Comparison of ENCODE assay signal across 8 cellular contexts in the genomic region with DNA sequence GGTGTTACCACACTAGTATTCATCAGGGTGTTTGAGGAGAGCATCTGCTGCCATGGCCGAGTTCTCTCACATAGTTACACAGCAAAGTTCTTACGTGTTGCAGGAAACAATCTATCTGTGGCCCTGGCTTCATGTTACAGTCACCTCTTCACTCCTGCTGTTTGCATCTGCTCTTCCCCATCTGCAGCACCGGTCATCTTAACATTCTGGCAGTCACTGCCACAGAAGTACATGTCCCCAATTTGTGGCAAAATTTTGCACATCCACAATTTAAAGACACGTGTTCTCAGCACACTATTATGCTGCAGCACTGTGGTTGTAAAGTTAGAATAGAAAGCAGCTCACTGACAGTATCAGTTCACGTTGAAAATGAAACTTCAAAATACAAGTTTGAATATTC. TPM values are rescaled to one million over a fixed set of nuclear protein-coding genes. Genes with fewer than 3 reads are reported as not detected.
DNase-seq lines count a peak whose midpoint lies in the region; ATAC-seq, FAIRE-seq and TF ChIP-seq lines count a peak whose summit lies in the region.

No MANE protein-coding gene starts in this region.

- peak overlapping the region; percentile 98 for H3K27ac ChIP-seq in keratinocyte (ENCODE audit: control insufficient read depth, insufficient read depth, low read length)

- no peak for TF ChIP-seq CTCF in keratinocyte (optimal IDR thresholded peaks at IDR 0.05 in 1 of 3, IDR thresholded peaks at IDR 0.05 in 1 of 3, conservative IDR thresholded peaks at IDR 0.05 in 1 of 3; ENCODE audit: extremely low read depth in 1 of 3, insufficient read depth in 2 of 3, low read length in 3 of 3)

- dilution Hi-C loops in keratinocyte (cut with MboI; ENCODE audit: extremely low pct_ligation_motif_present, low sequenced_read_pairs), result no loop called here

- H3K36me3 ChIP-seq in keratinocyte (ENCODE audit: control insufficient read depth in 2 of 2, extremely low read depth in 1 of 2, insufficient read depth in 2 of 2, low read length in 2 of 2), result no peaks in the 10 kb centered on the region

- H3K79me2 ChIP-seq in keratinocyte (ENCODE audit: control insufficient read depth, insufficient read depth, low read length), result no peaks in the 10 kb centered on the region

- peak overlapping the region; percentile 58 for H3K9ac ChIP-seq in keratinocyte (ENCODE audit: control insufficient read depth, extremely low read depth, insufficient read depth, low read length)

- H3K27me3 ChIP-seq in keratinocyte (ENCODE audit: control insufficient read depth, extremely low read depth, insufficient read depth, low read length), result no peaks in the 10 kb centered on the region

- H3K4me3 ChIP-seq in keratinocyte (ENCODE audit: control insufficient read depth in 2 of 3, extremely low read depth in 1 of 3, insufficient read depth in 2 of 3, low read depth in 1 of 3, low read length in 3 of 3), result peak overlapping the region in 1 of 3 experiments; percentile 3

- no peak for DNase-seq in H54 (ENCODE audit: insufficient read length, low spot score)
- peak; percentile 74 for DNase-seq in NCI-H69 (lab: John Stamatoyannopoulos, UW)
- DNase-seq in keratinocyte (ENCODE audit: low read depth, low spot score), result no peak
- no peak for DNase-seq in GM19240 (ENCODE audit: insufficient read length, low spot score)
- DNase-seq in AG08395 (ENCODE audit: low spot score), result no peak
- DNase-seq in KG1 (lab: John Stamatoyannopoulos, UW), result no peak

- no peak for TF ChIP-seq POLR2A in H54 (IDR thresholded peaks at IDR 0.05; ENCODE audit: low read depth, low read length)

- no peaks in the 10 kb centered on the region for H3K9me3 ChIP-seq in keratinocyte (ENCODE audit: control insufficient read depth, low read depth, low read length)

- H3K9me1 ChIP-seq in keratinocyte (ENCODE audit: control insufficient read depth, extremely low read depth, insufficient read depth, low read length), result no peaks in the 10 kb centered on the region

- FAIRE-seq in H54 (lab: Jason Lieb, UNC) (peak; percentile 38), keratinocyte (lab: Jason Lieb, UNC) (no peak)

- peaks cover 74% of the 10 kb centered on the region for H3K4me1 ChIP-seq in keratinocyte (ENCODE audit: control insufficient read depth, extremely low read depth, insufficient read depth, low read length)

- peak overlapping the region; percentile 53 for H2AFZ ChIP-seq in keratinocyte (ENCODE audit: control insufficient read depth, low read length)

- ATAC-seq in GM18867 (IDR thresholded peaks at IDR 0.05; ENCODE audit: unreplicated experiment) (peak; percentile 55), HG03457 (IDR thresholded peaks at IDR 0.05; ENCODE audit: unreplicated experiment) (no peak)

- no peaks in the 10 kb centered on the region for H4K20me1 ChIP-seq in keratinocyte (ENCODE audit: control insufficient read depth, extremely low read depth, insufficient read depth, low read length)

- peak overlapping the region; percentile 63 for H3K4me2 ChIP-seq in keratinocyte (ENCODE audit: control insufficient read depth, extremely low read depth, insufficient read depth, low read depth, low read length)

RNA-seq across cellular contexts. Expression of a gene that starts 23.2 kb away (rescaled TPM):
- 48.5 to 114 TPM (median 53.0 TPM) in 3 replicates for polyA plus RNA-seq in keratinocyte
- 11.3 TPM for polyA plus RNA-seq in keratinocyte (2011; ENCODE audit: low read depth)
- 81.8 and 103 TPM in 2 replicates for polyA plus RNA-seq in keratinocyte (2011; cell fraction: cytosol; rRNA removed)
- polyA plus RNA-seq in keratinocyte (2011; cell fraction: nucleus; rRNA removed), result 84.0 and 134 TPM in 2 replicates
- 43.0 and 57.7 TPM in 2 replicates for polyA plus RNA-seq in keratinocyte (2012; ENCODE audit: low replicate concordance)
- 170 to 503 TPM (median 289 TPM) in 3 replicates for polyA minus RNA-seq in keratinocyte
- 245 TPM for polyA minus RNA-seq in keratinocyte (2011; cell fraction: cytosol; rRNA and poly(A)+ RNA removed)
- 43.7 and 61.0 TPM in 2 replicates for polyA minus RNA-seq in keratinocyte (2011; cell fraction: nucleus; rRNA and poly(A)+ RNA removed)

RNA-seq across cellular contexts. Expression of a gene that starts 47.6 kb away (rescaled TPM):
- polyA plus RNA-seq in keratinocyte, result 6.9 to 14.1 TPM (median 10.7 TPM) in 3 replicates
- polyA plus RNA-seq in keratinocyte (2011; ENCODE audit: low read depth), result 7.1 TPM
- polyA plus RNA-seq in keratinocyte (2011; cell fraction: cytosol; rRNA removed), result 4.4 and 8.4 TPM in 2 replicates
- 13.8 and 18.3 TPM in 2 replicates for polyA plus RNA-seq in keratinocyte (2011; cell fraction: nucleus; rRNA removed)
- 7.2 and 10.6 TPM in 2 replicates for polyA plus RNA-seq in keratinocyte (2012; ENCODE audit: low replicate concordance)
- polyA minus RNA-seq in keratinocyte, result 4.7 to 15.3 TPM (median 8.5 TPM) in 3 replicates
- 9.0 TPM for polyA minus RNA-seq in keratinocyte (2011; cell fraction: cytosol; rRNA and poly(A)+ RNA removed)
- polyA minus RNA-seq in keratinocyte (2011; cell fraction: nucleus; rRNA and poly(A)+ RNA removed), result 7.4 and 16.1 TPM in 2 replicates

RNA-seq across cellular contexts. Expression of a gene that starts 47.8 kb away (rescaled TPM):
- 4.8 to 13.0 TPM (median 7.4 TPM) in 3 replicates for polyA plus RNA-seq in keratinocyte
- 8.1 TPM for polyA plus RNA-seq in keratinocyte (2011; ENCODE audit: low read depth)
- 2.9 and 5.6 TPM in 2 replicates for polyA plus RNA-seq in keratinocyte (2011; cell fraction: cytosol; rRNA removed)
- 4.9 and 6.5 TPM in 2 replicates for polyA plus RNA-seq in keratinocyte (2011; cell fraction: nucleus; rRNA removed)
- 2.1 and 7.5 TPM in 2 replicates for polyA plus RNA-seq in keratinocyte (2012; ENCODE audit: low replicate concordance)
- polyA minus RNA-seq in keratinocyte, result 3.4 to 18.2 TPM (median 6.3 TPM) in 3 replicates
- 2.9 TPM for polyA minus RNA-seq in keratinocyte (2011; cell fraction: cytosol; rRNA and poly(A)+ RNA removed)
- polyA minus RNA-seq in keratinocyte (2011; cell fraction: nucleus; rRNA and poly(A)+ RNA removed), result 3.7 and 11.9 TPM in 2 replicates

RNA-seq across cellular contexts. Expression of a gene that starts 54.4 kb away (rescaled TPM):
- 134 to 202 TPM (median 193 TPM) in 3 replicates for polyA plus RNA-seq in keratinocyte
- polyA plus RNA-seq in keratinocyte (2011; ENCODE audit: low read depth), result 67.5 TPM
- 201 and 210 TPM in 2 replicates for polyA plus RNA-seq in keratinocyte (2011; cell fraction: cytosol; rRNA removed)
- polyA plus RNA-seq in keratinocyte (2011; cell fraction: nucleus; rRNA removed), result 92.3 and 104 TPM in 2 replicates
- 168 and 322 TPM in 2 replicates for polyA plus RNA-seq in keratinocyte (2012; ENCODE audit: low replicate concordance)
- polyA minus RNA-seq in keratinocyte, result 64.6 to 96.7 TPM (median 72.3 TPM) in 3 replicates
- 138 TPM for polyA minus RNA-seq in keratinocyte (2011; cell fraction: cytosol; rRNA and poly(A)+ RNA removed)
- 52.1 and 53.9 TPM in 2 replicates for polyA minus RNA-seq in keratinocyte (2011; cell fraction: nucleus; rRNA and poly(A)+ RNA removed)
